In genomic region chr14:69615471-69616407, GRCh38 we compare ENCODE assay signal across 9 cellular contexts. TPM values are rescaled to one million over a fixed set of nuclear protein-coding genes. Genes with fewer than 3 reads are reported as not detected.
DNase-seq lines count a peak whose midpoint lies in the region; ATAC-seq, FAIRE-seq and TF ChIP-seq lines count a peak whose summit lies in the region.
"Had no signal": no experiment of that assay in that cellular context is flagged by ENCODE, and none has a peak within 500 bp of the region (broad histone marks: within the 10 kb centered on the region; RNA-seq: fewer than 3 reads in every experiment).

No MANE protein-coding gene starts in this region.

- H3K27me3 ChIP-seq in AG04450 (ENCODE audit: control insufficient read depth, insufficient read depth, low read length) = no peaks in the 10 kb centered on the region
- H3K27me3 ChIP-seq in adipocyte (replicated peaks; ENCODE audit: control insufficient read depth, insufficient read depth, low read length) = no peaks in the 10 kb centered on the region
- no peaks in the 10 kb centered on the region for H3K27me3 ChIP-seq in small intestine (ENCODE audit: control insufficient read depth in 2 of 2, insufficient read depth in 2 of 2, low read length in 2 of 2)
- H3K27me3 ChIP-seq in PC-3 (ENCODE audit: low read length) = no peaks in the 10 kb centered on the region

- H4K20me1 ChIP-seq in PC-3 (ENCODE audit: low read length) = peaks cover 6% of the 10 kb centered on the region; the same call in 1 of the 2 replicates

- H3K9ac ChIP-seq in adipocyte (ENCODE audit: low read length) (peak overlapping the region; percentile 27), PC-3 (ENCODE audit: low read length) (no peak overlapping the region)

- TF ChIP-seq CTCF in AG04450 (IDR thresholded peaks at IDR 0.05; ENCODE audit: low read depth, low read length) (no peak), PC-3 (conservative IDR thresholded peaks at IDR 0.05; ENCODE audit: low read depth, low read length) (no peak)

- H3K4me3 ChIP-seq in AG04450 (ENCODE audit: low read depth, low read length) (peak overlapping the region; percentile 38), adipocyte (ENCODE audit: low read length) (peak overlapping the region; percentile 62), small intestine (ENCODE audit: low read depth in 1 of 2, low read length in 2 of 2) (peak overlapping the region in 1 of 2 donors; percentile 21), PC-3 (ENCODE audit: low read length) (no peak overlapping the region)

- no TSS peak for BruUV-seq in PC-3 (replicated peaks; lab: Mats Ljungman, UMichigan)

- no peak overlapping the region for H3K4me2 ChIP-seq in PC-3 (ENCODE audit: low read length)

- 14 to 25% (median 15%) methylated on average over 10 of the region's 10 CpGs for WGBS in small intestine, 3 donors

- FAIRE-seq in small intestine (lab: Jason Lieb, UNC) = no peak
- FAIRE-seq: H1 had no signal

- DNase-seq in AG04450 (ENCODE audit: low read depth, low spot score) (peak; percentile 45), NCI-H226 (peak; percentile 79), adipocyte (ENCODE audit: low read depth) (peak; percentile 90), left ventricle myocardium superior (no peak), small intestine (peak; percentile 75), PC-3 (no peak)

- H3F3A ChIP-seq in PC-3 (ENCODE audit: low read length, unreplicated experiment) = no peaks in the 10 kb centered on the region

- H3K4me1 ChIP-seq in adipocyte (ENCODE audit: control insufficient read depth, insufficient read depth, low read length) (peaks cover 72% of the 10 kb centered on the region), small intestine (ENCODE audit: control insufficient read depth in 2 of 2, insufficient read depth in 1 of 2, low read depth in 1 of 2, low read length in 1 of 2) (peaks cover 12 to 50% of the 10 kb centered on the region in 2 donors), PC-3 (ENCODE audit: insufficient read depth, low read length) (peaks cover 21% of the 10 kb centered on the region)

- H3K9me3 ChIP-seq in AG04450 (ENCODE audit: control insufficient read depth, insufficient read depth, low read length) (no peaks in the 10 kb centered on the region; the same call in 1 of the 2 replicates), adipocyte (ENCODE audit: control insufficient read depth, low read length) (no peaks in the 10 kb centered on the region), small intestine (ENCODE audit: control insufficient read depth, low read depth) (no peaks in the 10 kb centered on the region), PC-3 (ENCODE audit: low read length) (no peaks in the 10 kb centered on the region)

- no peak overlapping the region for H2AFZ ChIP-seq in PC-3 (ENCODE audit: low read length)

- peaks cover 64% of the 10 kb centered on the region for H3K79me2 ChIP-seq in PC-3 (ENCODE audit: low read length)

- peak; percentile 47 for ATAC-seq in GM18519 (IDR thresholded peaks at IDR 0.05; ENCODE audit: low FRiP score, unreplicated experiment)
- ATAC-seq in HG02981 (IDR thresholded peaks at IDR 0.05; ENCODE audit: unreplicated experiment) = peak; percentile 54
- ATAC-seq in left ventricle myocardium superior = peak; percentile 52
- ATAC-seq in PC-3 = no peak

- POLR2A ChIA-PET in AG04450 (lab: Yijun Ruan, JAX) = interaction anchor here (0.8 kb wide), 1 partner anchor 13 kb away, joined by 3 read pairs; no protein-coding TSS in a partner anchor
- POLR2A ChIA-PET in PC-3 (lab: Charles Lee; ENCODE audit: unreplicated experiment) = no interaction called here

- intact Hi-C loops in left ventricle myocardium superior (cut with micrococcal nuclease) (loop anchor here (10.0 kb wide), 1 partner anchor 49 kb away; no protein-coding TSS in a partner anchor), PC-3 (cut with micrococcal nuclease) (loop anchor here (2.0 kb wide), 1 partner anchor 15 kb away; no protein-coding TSS in a partner anchor)

- no peaks in the 10 kb centered on the region for H3K36me3 ChIP-seq in adipocyte (ENCODE audit: control insufficient read depth, insufficient read depth, low read length, severe bottlenecking)
- H3K36me3 ChIP-seq in small intestine (ENCODE audit: control insufficient read depth in 2 of 2, insufficient read depth in 2 of 2, low read length in 2 of 2) = peaks cover 0 to 3% of the 10 kb centered on the region in 2 donors
- no peaks in the 10 kb centered on the region for H3K36me3 ChIP-seq in PC-3 (ENCODE audit: low read depth, low read length)

- H3K27ac ChIP-seq in AG04450 (ENCODE audit: low read depth, low read length) = peak overlapping the region; percentile 50
- peak overlapping the region; percentile 83 to 96 for H3K27ac ChIP-seq in small intestine (ENCODE audit: low read depth in 1 of 2, low read length in 1 of 2)
- no peak overlapping the region for H3K27ac ChIP-seq in PC-3 (ENCODE audit: low read length)

- CTCF ChIA-PET in AG04450 (lab: Charles Lee) (interaction anchor here (0.6 to 1.4 kb wide), 4 partner anchors 31 to 111 kb away, joined by 3 to 8 read pairs (median 4); no protein-coding TSS in a partner anchor), PC-3 (lab: Charles Lee) (no interaction called here)

- H3K9me2 ChIP-seq in PC-3 (replicated peaks; ENCODE audit: low read length) = no peaks in the 10 kb centered on the region

RNA-seq across cellular contexts. Expression of gene SUSD6, which starts 4.3 kb away (rescaled TPM):
- 14.4 and 16.3 TPM in 2 replicates for polyA plus RNA-seq in AG04450 (2011; rRNA removed)
- polyA minus RNA-seq in AG04450 (2011; rRNA and poly(A)+ RNA removed) = 20.5 and 26.1 TPM in 2 replicates
- 21.4 TPM for total RNA-seq in left ventricle myocardium superior
- polyA plus RNA-seq in small intestine = 10 to 100 TPM; 14.3 to 18.8 (median 14.5) TPM
- 6.1 and 9.3 TPM in 2 replicates for total RNA-seq in PC-3 (2014; rRNA removed)

RNA-seq across cellular contexts. Expression of gene CCDC177, which starts 41.1 kb away (rescaled TPM):
- polyA plus RNA-seq in AG04450 (2011; rRNA removed) = not detected in 2 replicates
- 0.05 TPM in 1 of 2 replicates, not detected in the other for polyA minus RNA-seq in AG04450 (2011; rRNA and poly(A)+ RNA removed)
- not detected for total RNA-seq in left ventricle myocardium superior
- polyA plus RNA-seq in small intestine = under 1 TPM in 1 of 3 donors, not detected in 2; 0.03 TPM
- total RNA-seq in PC-3 (2014; rRNA removed) = not detected in 2 replicates

Comparison
In these comparisons a context has a peak if more than half of its experiments do, and no peak if none do; other contexts are left out.
1. DNase-seq: peak in AG04450 (single experiment), NCI-H226 (single experiment), adipocyte (single experiment) and small intestine (single experiment); none in left ventricle myocardium superior (single experiment) and PC-3 (single experiment).